8 cellular contexts compared by ENCODE assay signal in the genomic region with DNA sequence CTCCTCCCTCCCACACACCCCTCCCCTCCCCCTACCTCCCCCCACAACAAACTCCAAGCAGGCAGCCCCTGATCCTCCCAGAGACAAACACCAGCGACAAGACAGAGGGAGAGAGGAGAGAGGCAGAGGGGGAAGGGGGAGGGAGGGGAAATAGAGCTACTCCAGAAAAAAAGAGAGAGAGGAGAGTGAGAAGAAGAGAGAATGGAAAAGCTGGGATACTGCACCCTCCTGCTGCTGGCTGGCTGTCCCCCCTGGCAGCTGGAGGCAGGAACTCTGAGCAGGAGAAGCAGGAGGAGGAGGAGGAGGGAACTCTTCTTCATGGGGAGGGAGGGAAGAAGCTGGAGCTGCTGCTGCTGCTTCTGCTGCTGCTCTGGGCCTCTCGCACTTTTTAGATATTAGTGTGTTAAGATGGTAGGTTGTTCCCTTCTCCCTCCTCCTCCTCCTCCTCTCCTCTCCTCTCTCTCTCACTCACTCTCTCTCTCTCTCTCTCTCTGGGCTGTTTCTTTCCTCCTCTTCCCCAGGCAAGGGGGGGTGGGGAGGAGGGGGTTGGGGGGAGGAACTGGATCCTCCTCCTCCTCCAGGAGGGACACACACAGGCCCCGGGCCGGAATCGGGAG. TPM values are rescaled to one million over a fixed set of nuclear protein-coding genes. Genes with fewer than 3 reads are reported as not detected.
DNase-seq lines count a peak whose midpoint lies in the region; ATAC-seq and TF ChIP-seq lines count a peak whose summit lies in the region.

No MANE protein-coding gene starts in this region.

- H3K4me2 ChIP-seq in neural cell (ENCODE audit: low read length): peak overlapping the region; percentile 53

- H3K9me2 ChIP-seq in neural cell (ENCODE audit: insufficient read depth, low read length): no peaks in the 10 kb centered on the region

- no peak for TF ChIP-seq RAD21 in neural cell (conservative IDR thresholded peaks at IDR 0.05)

- no peaks in the 10 kb centered on the region for H4K20me1 ChIP-seq in neural cell (ENCODE audit: insufficient read depth)

- TF ChIP-seq CTCF in fibroblast of pulmonary artery (IDR thresholded peaks at IDR 0.05; ENCODE audit: low read length, missing control alignments) (no peak), neural cell (IDR thresholded peaks at IDR 0.05; ENCODE audit: poor library complexity, severe bottlenecking) (no peak)

- peaks cover 36% of the 10 kb centered on the region for H3K79me2 ChIP-seq in neural cell (replicated peaks; ENCODE audit: insufficient read depth, low read length)

- no peaks in the 10 kb centered on the region for H3K36me3 ChIP-seq in neural cell (ENCODE audit: insufficient read depth, low read length)

- H3K27ac ChIP-seq in neural cell (ENCODE audit: low read length): peak overlapping the region; percentile 86

- TF ChIP-seq EP300 in neural cell (conservative IDR thresholded peaks at IDR 0.05; ENCODE audit: poor library complexity, severe bottlenecking): no peak

- H3K27me3 ChIP-seq in neural cell (ENCODE audit: insufficient read depth, low read depth, low read length): no peaks in the 10 kb centered on the region

- H3K9ac ChIP-seq in neural cell (ENCODE audit: low read length): peak overlapping the region; percentile 73

- H3F3A ChIP-seq in neural cell (ENCODE audit: insufficient read depth, low read length, poor library complexity, severe bottlenecking): peaks cover 5% of the 10 kb centered on the region

- H3K4me3 ChIP-seq in fibroblast of pulmonary artery (replicated peaks; ENCODE audit: low read depth, low read length): peak overlapping the region; percentile 82
- peak overlapping the region; percentile 72 for H3K4me3 ChIP-seq in neural cell (ENCODE audit: low read length)

- DNase-seq in Daoy (ENCODE audit: low read depth) (peak; percentile 80), NCI-H524 treated with DMSO at 0.1 percent for 48 hours (lab: John Stamatoyannopoulos, UW) (peak; percentile 51), fibroblast of pulmonary artery (ENCODE audit: low read depth) (peak; percentile 83), posterior vena cava (ENCODE audit: low spot score) (no peak)
- peak; percentile 72 for DNase-seq in activated CD8-positive, alpha-beta memory T cell treated with anti-CD3 and anti-CD28 coated beads for 24 hours

- peak overlapping the region; percentile 12 for H2AFZ ChIP-seq in neural cell (ENCODE audit: low read depth, low read length)

- intact Hi-C loops in posterior vena cava (cut with DNase I): no loop called here

- no peaks in the 10 kb centered on the region for H3K9me3 ChIP-seq in neural cell (ENCODE audit: low read length)

- ATAC-seq in HG02970 (IDR thresholded peaks at IDR 0.05; ENCODE audit: low FRiP score, unreplicated experiment) (peak; percentile 0), HG02798 (IDR thresholded peaks at IDR 0.05; ENCODE audit: poor library complexity, unreplicated experiment) (no peak)

TF ChIP-seq in neural cell, 6 proteins besides CTCF, POLR2A, EP300 and RAD21:
- TF ChIP-seq EZH2 (IDR thresholded peaks at IDR 0.05; ENCODE audit: borderline replicate concordance, insufficient read depth, low read length, poor library complexity, severe bottlenecking) (no peak), TAF1 (IDR thresholded peaks at IDR 0.05; ENCODE audit: low read depth) (no peak), SMC3 (conservative IDR thresholded peaks at IDR 0.05; ENCODE audit: poor library complexity) (peak; percentile 14), MXI1 (conservative IDR thresholded peaks at IDR 0.05; ENCODE audit: poor library complexity, severe bottlenecking) (no peak), POLR2AphosphoS5 (IDR thresholded peaks at IDR 0.05) (peak; percentile 20)
- TF ChIP-seq, protein P1, sequence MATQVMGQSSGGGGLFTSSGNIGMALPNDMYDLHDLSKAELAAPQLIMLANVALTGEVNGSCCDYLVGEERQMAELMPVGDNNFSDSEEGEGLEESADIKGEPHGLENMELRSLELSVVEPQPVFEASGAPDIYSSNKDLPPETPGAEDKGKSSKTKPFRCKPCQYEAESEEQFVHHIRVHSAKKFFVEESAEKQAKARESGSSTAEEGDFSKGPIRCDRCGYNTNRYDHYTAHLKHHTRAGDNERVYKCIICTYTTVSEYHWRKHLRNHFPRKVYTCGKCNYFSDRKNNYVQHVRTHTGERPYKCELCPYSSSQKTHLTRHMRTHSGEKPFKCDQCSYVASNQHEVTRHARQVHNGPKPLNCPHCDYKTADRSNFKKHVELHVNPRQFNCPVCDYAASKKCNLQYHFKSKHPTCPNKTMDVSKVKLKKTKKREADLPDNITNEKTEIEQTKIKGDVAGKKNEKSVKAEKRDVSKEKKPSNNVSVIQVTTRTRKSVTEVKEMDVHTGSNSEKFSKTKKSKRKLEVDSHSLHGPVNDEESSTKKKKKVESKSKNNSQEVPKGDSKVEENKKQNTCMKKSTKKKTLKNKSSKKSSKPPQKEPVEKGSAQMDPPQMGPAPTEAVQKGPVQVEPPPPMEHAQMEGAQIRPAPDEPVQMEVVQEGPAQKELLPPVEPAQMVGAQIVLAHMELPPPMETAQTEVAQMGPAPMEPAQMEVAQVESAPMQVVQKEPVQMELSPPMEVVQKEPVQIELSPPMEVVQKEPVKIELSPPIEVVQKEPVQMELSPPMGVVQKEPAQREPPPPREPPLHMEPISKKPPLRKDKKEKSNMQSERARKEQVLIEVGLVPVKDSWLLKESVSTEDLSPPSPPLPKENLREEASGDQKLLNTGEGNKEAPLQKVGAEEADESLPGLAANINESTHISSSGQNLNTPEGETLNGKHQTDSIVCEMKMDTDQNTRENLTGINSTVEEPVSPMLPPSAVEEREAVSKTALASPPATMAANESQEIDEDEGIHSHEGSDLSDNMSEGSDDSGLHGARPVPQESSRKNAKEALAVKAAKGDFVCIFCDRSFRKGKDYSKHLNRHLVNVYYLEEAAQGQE (IDR thresholded peaks at IDR 0.05; ENCODE audit: borderline replicate concordance): peak; percentile 55

RNA-seq across cellular contexts. Expression of a gene that starts 0.4 kb away (rescaled TPM):
- 4.8 and 11.3 TPM in 2 replicates for total RNA-seq in Daoy (2014; rRNA removed; shearing (Covaris generic))
- 18.9 and 31.7 TPM in 2 replicates for polyA plus RNA-seq in neural cell
- 54.3 and 71.3 TPM in 2 replicates for polyA minus RNA-seq in neural cell
- total RNA-seq in posterior vena cava: 10 to 100 TPM; 40.2 to 54.0 TPM
